In genomic region chr3:74750901-74751300, GRCh38 we compare ENCODE assay signal across 19 cellular contexts.
"Had no signal": no experiment of that assay in that cellular context is flagged by ENCODE, and none has a peak within 500 bp of the region (broad histone marks: within the 10 kb centered on the region; RNA-seq: fewer than 3 reads in every experiment).

No MANE protein-coding gene starts in this region.

- H3K4me3 Mint-ChIP-seq: naive thymus-derived CD4-positive, alpha-beta T cell; nephron progenitor cell had no signal

- H3K27ac Mint-ChIP-seq: naive thymus-derived CD4-positive, alpha-beta T cell; nephron progenitor cell had no signal

- H3K4me1 ChIP-seq: colonic mucosa, foreskin keratinocyte, right atrium auricular region, suprapubic skin, thyroid gland, upper lobe of left lung, vagina had no signal

- ATAC-seq: foreskin keratinocyte; naive thymus-derived CD4-positive, alpha-beta T cell; stimulated activated naive CD8-positive, alpha-beta T cell treated with anti-CD3 and anti-CD28 coated beads, Interleukin-15, Interleukin-2, amounts not matched to agents 100 U/mL and 50 U/mL, for 24 hours had no signal

- H3K27me3 ChIP-seq: colonic mucosa, foreskin keratinocyte, right atrium auricular region, suprapubic skin, thyroid gland, upper lobe of left lung, vagina had no signal

- H3K9me3 Mint-ChIP-seq: nephron progenitor cell had no signal

- H3K36me3 Mint-ChIP-seq: naive thymus-derived CD4-positive, alpha-beta T cell had no signal

- DNase-seq: colonic mucosa; dermis blood vessel endothelial cell; erythroblast; foreskin keratinocyte; head of caudate nucleus; hippocampal formation; kidney glomerular epithelial cell; mammary epithelial cell; naive thymus-derived CD4-positive, alpha-beta T cell; nephron progenitor cell; stimulated activated CD4-positive, alpha-beta T cell treated with anti-CD3 and anti-CD28 coated beads, Interleukin-2, amount 100 ng/mL, for 48 hours; stimulated activated naive CD8-positive, alpha-beta T cell treated with anti-CD3 and anti-CD28 coated beads, Interleukin-15, Interleukin-2, amounts not matched to agents 100 U/mL and 50 U/mL, for 24 hours; thyroid gland had no signal

- H3K27ac ChIP-seq: colonic mucosa, foreskin keratinocyte, right atrium auricular region, suprapubic skin, thyroid gland, upper lobe of left lung, vagina had no signal

- H3K27me3 Mint-ChIP-seq: naive thymus-derived CD4-positive, alpha-beta T cell had no signal

- H3K36me3 ChIP-seq: colonic mucosa, right atrium auricular region, suprapubic skin, thyroid gland, upper lobe of left lung, vagina had no signal

- H3K4me1 Mint-ChIP-seq: naive thymus-derived CD4-positive, alpha-beta T cell; nephron progenitor cell had no signal

- FAIRE-seq: endothelial cell of umbilical vein had no signal

- H3K9me3 ChIP-seq: colonic mucosa, right atrium auricular region, suprapubic skin, thyroid gland, upper lobe of left lung, vagina had no signal

- H3K4me3 ChIP-seq: colonic mucosa, right atrium auricular region, smooth muscle cell, suprapubic skin, thyroid gland, upper lobe of left lung, vagina had no signal
